ENCODE assay signal across 16 cellular contexts in the genomic region with DNA sequence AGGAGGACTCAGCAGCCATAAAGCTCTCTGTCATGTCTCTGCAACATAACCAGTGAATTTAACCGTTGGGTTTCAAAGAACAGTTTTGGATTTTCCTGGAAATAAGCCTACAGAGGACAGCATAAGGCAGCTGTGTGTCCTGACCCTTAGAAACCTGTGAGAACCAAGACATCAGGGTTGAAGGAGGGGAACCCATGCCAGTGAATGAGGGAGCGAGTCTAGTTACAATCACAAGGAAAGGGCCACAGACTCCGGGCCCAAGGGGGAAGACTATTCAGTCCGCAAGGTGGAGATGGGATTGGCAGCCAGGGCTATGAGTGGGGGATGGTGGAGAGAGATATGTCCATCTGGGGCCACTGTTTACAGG.
DNase-seq lines count a peak whose midpoint lies in the region; ATAC-seq and TF ChIP-seq lines count a peak whose summit lies in the region.
"Had no signal": no experiment of that assay in that cellular context is flagged by ENCODE, and none has a peak within 500 bp of the region (broad histone marks: within the 10 kb centered on the region; RNA-seq: fewer than 3 reads in every experiment).

No MANE protein-coding gene starts in this region.

- peaks cover 6% of the 10 kb centered on the region for H3K4me1 ChIP-seq in lower lobe of right lung

- intact Hi-C loops in activated CD4-positive, alpha-beta T cell treated with anti-CD3 and anti-CD28 coated beads, Interleukin-2, amount 10 ng/mL, durations not matched to agents 24 days and 14 days (cut with micrococcal nuclease): no loop called here
- intact Hi-C loops in lower lobe of right lung (cut with DNase I): no loop called here

- no peak for ATAC-seq in activated CD8-positive, alpha-beta T cell treated with anti-CD3 and anti-CD28 coated beads, Interleukin-2, amount 10 ng/mL, durations not matched to agents 7 days and 5 days
- no peak for ATAC-seq in lower lobe of right lung
- ATAC-seq: GM12878 had no signal

- POLR2A ChIA-PET in activated CD8-positive, alpha-beta T cell treated with anti-CD3 and anti-CD28 coated beads, Interleukin-2, amount 10 ng/mL, durations not matched to agents 7 days and 5 days (lab: Charles Lee): no interaction called here

- no peak for TF ChIP-seq CTCF in lower lobe of right lung (IDR thresholded peaks at IDR 0.05)

- peak overlapping the region; percentile 64 for H3K4me3 Mint-ChIP-seq in activated CD4-positive, alpha-beta T cell treated with anti-CD3 and anti-CD28 coated beads, Interleukin-2, amount 10 ng/mL, durations not matched to agents 24 days and 14 days
- H3K4me3 Mint-ChIP-seq in activated CD8-positive, alpha-beta T cell treated with anti-CD3 and anti-CD28 coated beads, Interleukin-2, amount 10 ng/mL, durations not matched to agents 7 days and 5 days: peak overlapping the region; percentile 32
- H3K4me3 Mint-ChIP-seq: nephron progenitor cell had no signal

- H3K36me3 Mint-ChIP-seq in activated CD4-positive, alpha-beta T cell treated with anti-CD3 and anti-CD28 coated beads, Interleukin-2, amount 10 ng/mL, durations not matched to agents 24 days and 14 days (ENCODE audit: low read depth): no peaks in the 10 kb centered on the region
- H3K36me3 Mint-ChIP-seq in activated CD8-positive, alpha-beta T cell treated with anti-CD3 and anti-CD28 coated beads, Interleukin-2, amount 10 ng/mL, durations not matched to agents 7 days and 5 days (ENCODE audit: low read depth): no peaks in the 10 kb centered on the region

- no peaks in the 10 kb centered on the region for H3K9me3 ChIP-seq in lower lobe of right lung
- H3K9me3 ChIP-seq: esophagus squamous epithelium had no signal

- no peak for DNase-seq in activated CD4-positive, alpha-beta T cell treated with anti-CD3 and anti-CD28 coated beads, Interleukin-2, amount 10 ng/mL, durations not matched to agents 24 days and 14 days
- no peak for DNase-seq in activated CD4-positive, alpha-beta T cell treated with anti-CD3 and anti-CD28 coated beads for 4 hours
- no peak for DNase-seq in activated CD8-positive, alpha-beta T cell treated with anti-CD3 and anti-CD28 coated beads, Interleukin-2, amount 10 ng/mL, durations not matched to agents 7 days and 5 days
- DNase-seq in lower lobe of right lung: no peak
- no peak for DNase-seq in substantia nigra (lab: John Stamatoyannopoulos, UW)
- DNase-seq in hepatic stellate cell (ENCODE audit: low spot score): no peak
- no peak for DNase-seq in NCI-H128 (lab: John Stamatoyannopoulos, UW; ENCODE audit: unreplicated experiment)
- no peak for DNase-seq in activated effector memory CD4-positive, alpha-beta T cell treated with anti-CD3 and anti-CD28 coated beads, Interleukin-2, amount 50 U/mL, for 16 hours
- DNase-seq: 8988T; activated CD4-positive, alpha-beta T cell treated with anti-CD3 and anti-CD28 coated beads, Interleukin-2, amount 50 U/mL, for 48 hours; activated gamma-delta T cell; esophagus squamous epithelium; GOT3; NCI-H446 treated with DMSO at 0.1 percent for 48 hours; nephron progenitor cell had no signal

- peaks cover 26% of the 10 kb centered on the region for H3K4me1 Mint-ChIP-seq in activated CD4-positive, alpha-beta T cell treated with anti-CD3 and anti-CD28 coated beads, Interleukin-2, amount 10 ng/mL, durations not matched to agents 24 days and 14 days
- H3K4me1 Mint-ChIP-seq in activated CD8-positive, alpha-beta T cell treated with anti-CD3 and anti-CD28 coated beads, Interleukin-2, amount 10 ng/mL, durations not matched to agents 7 days and 5 days (ENCODE audit: low read depth): peaks cover 32% of the 10 kb centered on the region

- no peaks in the 10 kb centered on the region for H3K36me3 ChIP-seq in lower lobe of right lung
- H3K36me3 ChIP-seq: esophagus squamous epithelium had no signal

- peaks cover 2% of the 10 kb centered on the region for H3K27me3 Mint-ChIP-seq in activated CD4-positive, alpha-beta T cell treated with anti-CD3 and anti-CD28 coated beads, Interleukin-2, amount 10 ng/mL, durations not matched to agents 24 days and 14 days
- H3K27me3 Mint-ChIP-seq in activated CD8-positive, alpha-beta T cell treated with anti-CD3 and anti-CD28 coated beads, Interleukin-2, amount 10 ng/mL, durations not matched to agents 7 days and 5 days (ENCODE audit: low read depth): no peaks in the 10 kb centered on the region

- H3K9me3 Mint-ChIP-seq in activated CD4-positive, alpha-beta T cell treated with anti-CD3 and anti-CD28 coated beads, Interleukin-2, amount 10 ng/mL, durations not matched to agents 24 days and 14 days: no peaks in the 10 kb centered on the region
- H3K9me3 Mint-ChIP-seq in activated CD8-positive, alpha-beta T cell treated with anti-CD3 and anti-CD28 coated beads, Interleukin-2, amount 10 ng/mL, durations not matched to agents 7 days and 5 days (ENCODE audit: insufficient read depth): no peaks in the 10 kb centered on the region
- H3K9me3 Mint-ChIP-seq: nephron progenitor cell had no signal

- peak overlapping the region; percentile 41 for H3K27ac Mint-ChIP-seq in activated CD4-positive, alpha-beta T cell treated with anti-CD3 and anti-CD28 coated beads, Interleukin-2, amount 10 ng/mL, durations not matched to agents 24 days and 14 days
- H3K27ac Mint-ChIP-seq in activated CD8-positive, alpha-beta T cell treated with anti-CD3 and anti-CD28 coated beads, Interleukin-2, amount 10 ng/mL, durations not matched to agents 7 days and 5 days: peak overlapping the region; percentile 60
- H3K27ac Mint-ChIP-seq: nephron progenitor cell had no signal

- CTCF ChIA-PET in activated CD8-positive, alpha-beta T cell treated with anti-CD3 and anti-CD28 coated beads, Interleukin-2, amount 10 ng/mL, durations not matched to agents 7 days and 5 days (lab: Charles Lee): interaction anchor here (0.7 to 3.9 kb wide), 9 partner anchors 12 to 320 kb away, joined by 3 to 29 read pairs (median 5); no protein-coding TSS in a partner anchor

- H3K27me3 ChIP-seq in lower lobe of right lung (ENCODE audit: low read depth): no peaks in the 10 kb centered on the region
- H3K27me3 ChIP-seq: esophagus squamous epithelium had no signal

- no peak overlapping the region for H3K4me3 ChIP-seq in lower lobe of right lung
- H3K4me3 ChIP-seq: esophagus squamous epithelium, GM12878 had no signal

- H3K27ac ChIP-seq in lower lobe of right lung: peak overlapping the region; percentile 31
- peak overlapping the region; percentile 98 for H3K27ac ChIP-seq in substantia nigra (ENCODE audit: low read depth, low read length, poor library complexity, severe bottlenecking)
